Comparison of ENCODE assay signal across 2 cellular contexts in the genomic region with DNA sequence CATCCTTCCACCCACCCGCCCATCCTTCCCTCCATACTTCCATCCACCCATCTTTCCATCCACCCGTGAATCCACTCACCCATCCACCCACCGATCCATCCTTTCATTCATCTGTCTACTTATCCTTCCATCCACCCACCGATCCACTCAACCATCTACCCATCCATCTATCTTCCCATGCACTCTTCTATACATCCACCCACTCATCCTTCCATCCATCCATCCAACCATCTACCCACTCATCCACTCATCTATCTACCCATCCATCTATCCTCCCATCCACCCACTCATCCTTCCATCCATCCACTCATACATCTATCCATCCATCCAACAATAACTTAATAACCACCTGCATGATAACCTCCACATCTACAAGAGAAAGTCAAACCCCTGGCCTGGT.
TF ChIP-seq lines count a peak whose summit lies in the region.

No MANE protein-coding gene starts in this region.

TF ChIP-seq in HEK293, 187 proteins besides CTCF, POLR2A, EP300 and RAD21:
- peak; percentile 75 for TF ChIP-seq ZBTB17 (tag by site-specific recombination; IDR thresholded peaks at IDR 0.05)
- TF ChIP-seq ZNF366 (tag by site-specific recombination; conservative IDR thresholded peaks at IDR 0.05): peak; percentile 98
- TF ChIP-seq, protein P1, sequence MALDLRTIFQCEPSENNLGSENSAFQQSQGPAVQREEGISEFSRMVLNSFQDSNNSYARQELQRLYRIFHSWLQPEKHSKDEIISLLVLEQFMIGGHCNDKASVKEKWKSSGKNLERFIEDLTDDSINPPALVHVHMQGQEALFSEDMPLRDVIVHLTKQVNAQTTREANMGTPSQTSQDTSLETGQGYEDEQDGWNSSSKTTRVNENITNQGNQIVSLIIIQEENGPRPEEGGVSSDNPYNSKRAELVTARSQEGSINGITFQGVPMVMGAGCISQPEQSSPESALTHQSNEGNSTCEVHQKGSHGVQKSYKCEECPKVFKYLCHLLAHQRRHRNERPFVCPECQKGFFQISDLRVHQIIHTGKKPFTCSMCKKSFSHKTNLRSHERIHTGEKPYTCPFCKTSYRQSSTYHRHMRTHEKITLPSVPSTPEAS (tag by site-specific recombination; IDR thresholded peaks at IDR 0.05): no peak
- no peak for TF ChIP-seq ZNF10 (tag by site-specific recombination; IDR thresholded peaks at IDR 0.05)
- TF ChIP-seq ZFHX2 (tag by site-specific recombination; conservative IDR thresholded peaks at IDR 0.05): peak; percentile 91
- TF ChIP-seq EGR2 (tag by site-specific recombination; IDR thresholded peaks at IDR 0.05; ENCODE audit: low read depth): peak; percentile 100

TF ChIP-seq in H1, 55 proteins besides CTCF, POLR2A, EP300 and RAD21:
- TF ChIP-seq SRF (IDR thresholded peaks at IDR 0.05; ENCODE audit: low read depth, low read length) (no peak), SP2 (IDR thresholded peaks at IDR 0.05; ENCODE audit: low read length) (no peak), ASH2L (IDR thresholded peaks at IDR 0.05; ENCODE audit: low read length) (no peak), MAFK (IDR thresholded peaks at IDR 0.05; ENCODE audit: low read depth, low read length) (no peak), RBBP5 (IDR thresholded peaks at IDR 0.05; ENCODE audit: borderline replicate concordance, low read depth, low read length) (no peak), TAF7 (optimal IDR thresholded peaks at IDR 0.05; ENCODE audit: borderline replicate concordance, low read depth, low read length) (no peak), CBX5 (IDR thresholded peaks at IDR 0.05; ENCODE audit: low read depth, low read length) (no peak), HDAC2 (IDR thresholded peaks at IDR 0.05; ENCODE audit: borderline replicate concordance in 1 of 2, low read depth in 2 of 2, low read length in 2 of 2) (no peak), SP1 (IDR thresholded peaks at IDR 0.05; ENCODE audit: low read depth, low read length) (no peak), KDM5A (IDR thresholded peaks at IDR 0.05; ENCODE audit: low read length) (no peak)
- TF ChIP-seq, protein P2, sequence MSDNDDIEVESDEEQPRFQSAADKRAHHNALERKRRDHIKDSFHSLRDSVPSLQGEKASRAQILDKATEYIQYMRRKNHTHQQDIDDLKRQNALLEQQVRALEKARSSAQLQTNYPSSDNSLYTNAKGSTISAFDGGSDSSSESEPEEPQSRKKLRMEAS (IDR thresholded peaks at IDR 0.05): no peak
- TF ChIP-seq, protein P3, sequence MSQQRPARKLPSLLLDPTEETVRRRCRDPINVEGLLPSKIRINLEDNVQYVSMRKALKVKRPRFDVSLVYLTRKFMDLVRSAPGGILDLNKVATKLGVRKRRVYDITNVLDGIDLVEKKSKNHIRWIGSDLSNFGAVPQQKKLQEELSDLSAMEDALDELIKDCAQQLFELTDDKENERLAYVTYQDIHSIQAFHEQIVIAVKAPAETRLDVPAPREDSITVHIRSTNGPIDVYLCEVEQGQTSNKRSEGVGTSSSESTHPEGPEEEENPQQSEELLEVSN (IDR thresholded peaks at IDR 0.05): no peak
